Comparison of ENCODE assay signal across 20 cellular contexts in genomic region chr1:204863024-204863423, GRCh38.
"Had no signal": no experiment of that assay in that cellular context is flagged by ENCODE, and none has a peak within 500 bp of the region (broad histone marks: within the 10 kb centered on the region; RNA-seq: fewer than 3 reads in every experiment).

No MANE protein-coding gene starts in this region.

- H3K9me3 ChIP-seq: right lobe of liver, spleen, thyroid gland, uterus had no signal

- H3K4me3 ChIP-seq: right lobe of liver, spleen, thyroid gland, uterus had no signal

- H3K4me1 Mint-ChIP-seq: activated CD8-positive, alpha-beta memory T cell treated with anti-CD3 and anti-CD28 coated beads, Interleukin-2, amount 10 ng/mL, durations not matched to agents 7 days and 5 days; activated naive CD4-positive, alpha-beta T cell treated with anti-CD3 and anti-CD28 coated beads, Interleukin-2, amount 50 U/mL, for 24 hours; memory B cell had no signal

- H3K4me3 Mint-ChIP-seq: activated CD4-positive, alpha-beta memory T cell treated with anti-CD3 and anti-CD28 coated beads for 36 hours; activated CD8-positive, alpha-beta memory T cell treated with anti-CD3 and anti-CD28 coated beads, Interleukin-2, amount 10 ng/mL, durations not matched to agents 7 days and 5 days; activated naive CD4-positive, alpha-beta T cell treated with anti-CD3 and anti-CD28 coated beads, Interleukin-2, amount 50 U/mL, for 24 hours; effector memory CD8-positive, alpha-beta T cell; memory B cell; nephron; stimulated activated naive CD8-positive, alpha-beta T cell treated with anti-CD3 and anti-CD28 coated beads, Interleukin-15, Interleukin-2, amounts not matched to agents 100 ng/mL and 50 ng/mL, for 24 hours; T-helper 17 cell had no signal

- ATAC-seq: activated CD8-positive, alpha-beta memory T cell treated with anti-CD3 and anti-CD28 coated beads, Interleukin-2, amount 10 ng/mL, durations not matched to agents 7 days and 5 days; effector memory CD8-positive, alpha-beta T cell; left lobe of liver; right lobe of liver; SK-N-SH treated with all-trans-retinoic acid at 6 μM for 48 hours; T-helper 17 cell had no signal

- H3K27ac ChIP-seq: epithelial cell of prostate, right lobe of liver, spleen, thyroid gland, WERI-Rb-1 had no signal

- H3K27me3 ChIP-seq: right lobe of liver, thyroid gland, uterus had no signal

- H3K4me1 ChIP-seq: right lobe of liver, spleen, thyroid gland, uterus had no signal

- H3K27ac Mint-ChIP-seq: activated CD4-positive, alpha-beta memory T cell treated with anti-CD3 and anti-CD28 coated beads for 36 hours; activated CD8-positive, alpha-beta memory T cell treated with anti-CD3 and anti-CD28 coated beads, Interleukin-2, amount 10 ng/mL, durations not matched to agents 7 days and 5 days; activated naive CD4-positive, alpha-beta T cell treated with anti-CD3 and anti-CD28 coated beads, Interleukin-2, amount 50 U/mL, for 24 hours; effector memory CD8-positive, alpha-beta T cell; memory B cell; nephron; stimulated activated naive CD8-positive, alpha-beta T cell treated with anti-CD3 and anti-CD28 coated beads, Interleukin-15, Interleukin-2, amounts not matched to agents 100 ng/mL and 50 ng/mL, for 24 hours; T-helper 17 cell had no signal

- DNase-seq: activated CD4-positive, alpha-beta memory T cell treated with anti-CD3 and anti-CD28 coated beads for 36 hours; activated CD8-positive, alpha-beta memory T cell treated with anti-CD3 and anti-CD28 coated beads, Interleukin-2, amount 10 ng/mL, durations not matched to agents 7 days and 5 days; activated effector memory CD4-positive, alpha-beta T cell treated with Interleukin-2 at 50 U/mL for 16 hours; activated T-cell treated with anti-CD3 and anti-CD28 coated beads, Interleukin-2, amount 50 U/mL, for 1 hour; central memory CD4-positive, alpha-beta T cell; effector memory CD8-positive, alpha-beta T cell; foreskin melanocyte; right lobe of liver; spleen; T-helper 17 cell; thyroid gland; uterus; WERI-Rb-1 had no signal

- H3K9me3 Mint-ChIP-seq: activated CD4-positive, alpha-beta memory T cell treated with anti-CD3 and anti-CD28 coated beads for 36 hours; activated naive CD4-positive, alpha-beta T cell treated with anti-CD3 and anti-CD28 coated beads, Interleukin-2, amount 50 U/mL, for 24 hours; effector memory CD8-positive, alpha-beta T cell; nephron; stimulated activated naive CD8-positive, alpha-beta T cell treated with anti-CD3 and anti-CD28 coated beads, Interleukin-15, Interleukin-2, amounts not matched to agents 100 ng/mL and 50 ng/mL, for 24 hours had no signal

- H3K36me3 ChIP-seq: right lobe of liver, spleen, thyroid gland, uterus had no signal
